In the genomic region with DNA sequence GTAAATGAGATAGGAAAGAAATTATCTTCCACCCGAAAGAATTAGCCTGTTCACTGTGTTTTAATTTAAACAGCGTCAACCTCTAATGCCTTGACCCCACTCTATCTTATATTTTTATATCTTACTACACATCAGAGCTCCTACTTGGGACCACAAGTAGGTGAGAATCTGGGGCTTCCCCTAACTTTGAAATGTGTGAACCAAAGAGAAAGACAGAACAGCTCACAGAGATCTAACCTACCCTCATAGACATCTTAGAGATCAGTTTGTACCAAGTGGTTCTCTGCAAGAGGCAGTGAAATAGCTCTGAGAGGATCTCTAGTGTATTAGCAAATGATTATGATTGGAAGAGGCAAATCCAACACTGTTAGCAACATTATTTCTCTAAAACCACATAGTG, we compare ENCODE assay signal across 25 cellular contexts. TPM values are rescaled to one million over a fixed set of nuclear protein-coding genes. Genes with fewer than 3 reads are reported as not detected.
"Had no signal": no experiment of that assay in that cellular context is flagged by ENCODE, and none has a peak within 500 bp of the region (broad histone marks: within the 10 kb centered on the region; RNA-seq: fewer than 3 reads in every experiment).

No MANE protein-coding gene starts in this region.

- H3K27me3 Mint-ChIP-seq: activated B cell treated with CpG ODN at 0.5 μM for 24 hours; activated CD4-positive, alpha-beta memory T cell treated with anti-CD3 and anti-CD28 coated beads, Interleukin-2, amount 10 ng/mL, durations not matched to agents 7 days and 5 days had no signal

- H3K4me1 Mint-ChIP-seq: activated B cell treated with CpG ODN at 0.5 μM for 24 hours; activated CD4-positive, alpha-beta memory T cell treated with anti-CD3 and anti-CD28 coated beads, Interleukin-2, amount 10 ng/mL, durations not matched to agents 7 days and 5 days had no signal

- ATAC-seq: activated CD4-positive, alpha-beta T cell treated with anti-CD3 and anti-CD28 coated beads for 36 hours; K562 had no signal

- H3K27ac Mint-ChIP-seq: activated B cell treated with CpG ODN at 0.5 μM for 24 hours; activated CD4-positive, alpha-beta memory T cell treated with anti-CD3 and anti-CD28 coated beads, Interleukin-2, amount 10 ng/mL, durations not matched to agents 7 days and 5 days; activated CD4-positive, alpha-beta T cell treated with anti-CD3 and anti-CD28 coated beads for 36 hours; activated naive CD4-positive, alpha-beta T cell treated with anti-CD3 and anti-CD28 coated beads, Interleukin-2, amount 50 U/mL, for 24 hours had no signal

- H3K36me3 ChIP-seq: brain microvascular endothelial cell, cardiac muscle cell had no signal

- H3K4me3 Mint-ChIP-seq: activated B cell treated with CpG ODN at 0.5 μM for 24 hours; activated CD4-positive, alpha-beta memory T cell treated with anti-CD3 and anti-CD28 coated beads, Interleukin-2, amount 10 ng/mL, durations not matched to agents 7 days and 5 days; activated CD4-positive, alpha-beta T cell treated with anti-CD3 and anti-CD28 coated beads for 36 hours; activated naive CD4-positive, alpha-beta T cell treated with anti-CD3 and anti-CD28 coated beads, Interleukin-2, amount 50 U/mL, for 24 hours had no signal

- H3K27ac ChIP-seq: brain microvascular endothelial cell, cardiac muscle cell had no signal

- H3K27me3 ChIP-seq: brain microvascular endothelial cell, cardiac muscle cell had no signal

- H3K4me3 ChIP-seq: cardiac muscle cell, K562 had no signal

- DNase-seq: activated B cell treated with CpG ODN at 0.5 μM for 24 hours; activated CD4-positive, alpha-beta memory T cell treated with anti-CD3 and anti-CD28 coated beads, Interleukin-2, amount 10 ng/mL, durations not matched to agents 7 days and 5 days; activated CD4-positive, alpha-beta T cell treated with anti-CD3 and anti-CD28 coated beads for 36 hours; activated CD4-positive, alpha-beta T cell treated with anti-CD3 and anti-CD28 coated beads, Interleukin-2, amount 50 U/mL, for 1 hour; activated CD8-positive, alpha-beta memory T cell treated with anti-CD3 and anti-CD28 coated beads, Interleukin-2, amount 50 U/mL, for 48 hours; activated effector memory CD4-positive, alpha-beta T cell treated with Interleukin-2 at 50 U/mL for 16 hours; activated naive CD4-positive, alpha-beta T cell; activated T-cell treated with anti-CD3 and anti-CD28 coated beads, Interleukin-2, amount 50 U/mL, for 1 hour; amygdala; brain microvascular endothelial cell; cerebellar nuclear complex; Karpas-422; MM.1S; NCI-H1105; NCI-H1436; NCI-H1694 treated with DMSO at 0.1 percent for 48 hours; NCI-H2029 treated with DMSO at 0.1 percent for 48 hours; NCI-H510A treated with DMSO at 0.1 percent for 48 hours; NCI-H69; SIG-M5; T1000 had no signal

RNA-seq across cellular contexts. Expression of a gene that starts 47.4 kb away (rescaled TPM):
- total RNA-seq: cardiac muscle cell, K562, RPMI7951 had no signal
- polyA plus RNA-seq: cardiac muscle cell, K562 had no signal
